19 cellular contexts compared by ENCODE assay signal in genomic region chr19:57606931-57607330, GRCh38. TPM values are rescaled to one million over a fixed set of nuclear protein-coding genes. Genes with fewer than 3 reads are reported as not detected.
DNase-seq lines count a peak whose midpoint lies in the region; ATAC-seq, FAIRE-seq and TF ChIP-seq lines count a peak whose summit lies in the region.
"Had no signal": no experiment of that assay in that cellular context is flagged by ENCODE, and none has a peak within 500 bp of the region (broad histone marks: within the 10 kb centered on the region; RNA-seq: fewer than 3 reads in every experiment).

No MANE protein-coding gene starts in this region.

- no peaks in the 10 kb centered on the region for H3K9me1 ChIP-seq in IMR-90 (ENCODE audit: insufficient read depth, low read length)

- H3K9me3 ChIP-seq in A549 (peaks cover 99% of the 10 kb centered on the region), IMR-90 (ENCODE audit: control insufficient read depth, insufficient read depth, low read length) (peaks cover 18% of the 10 kb centered on the region), subcutaneous abdominal adipose tissue (ENCODE audit: control insufficient read depth in 5 of 5, low read length in 5 of 5) (peaks cover 37 to 69% (median 51%) of the 10 kb centered on the region in 5 donors)

- H3K4me2 ChIP-seq in A549, result no peak overlapping the region
- no peak overlapping the region for H3K4me2 ChIP-seq in IMR-90 (ENCODE audit: low read depth, low read length)

- H3K9ac ChIP-seq in IMR-90 (ENCODE audit: low read depth, low read length), result no peak overlapping the region
- H3K9ac ChIP-seq in subcutaneous abdominal adipose tissue (ENCODE audit: low read length in 5 of 5), result peak overlapping the region in 1 of 5 donors; percentile 16

- no peak overlapping the region for H3K14ac ChIP-seq in IMR-90 (replicated peaks; ENCODE audit: low read depth, low read length)

- H3K23ac ChIP-seq in IMR-90 (ENCODE audit: low read depth, low read length), result no peak overlapping the region

- H4K20me1 ChIP-seq in IMR-90 (ENCODE audit: insufficient read depth, low read length), result no peaks in the 10 kb centered on the region

- peak; percentile 56 for FAIRE-seq in A549 (lab: Jason Lieb, UNC)
- FAIRE-seq: GM12891, GM18507, H54 had no signal

- no peak overlapping the region for H3K18ac ChIP-seq in IMR-90 (ENCODE audit: low read depth, low read length)

- H3K4me3 ChIP-seq in A549 (no peak overlapping the region), IMR-90 (ENCODE audit: insufficient read depth, low read depth, low read length) (no peak overlapping the region), subcutaneous abdominal adipose tissue (ENCODE audit: low read depth in 1 of 5, low read length in 5 of 5) (peak overlapping the region in 3 of 5 donors; percentile 6 to 14 (median 12))
- H3K4me3 ChIP-seq: HAP-1 had no signal

- dilution Hi-C loops in IMR-90 (cut with HindIII; ENCODE audit: low sequenced_read_pairs, unreplicated experiment), result no loop called here

- no peak overlapping the region for H3K4ac ChIP-seq in IMR-90 (ENCODE audit: low read depth, low read length)

- in situ Hi-C loops in IMR-90 (cut with MboI; ENCODE audit: low sequenced_read_pairs), result no loop called here

- H2AFZ ChIP-seq in IMR-90 (replicated peaks; ENCODE audit: low read length, poor library complexity), result no peak overlapping the region

- no peak overlapping the region for H2BK15ac ChIP-seq in IMR-90 (ENCODE audit: low read depth, low read length)

- no peak overlapping the region for H4K5ac ChIP-seq in IMR-90 (ENCODE audit: low read depth, low read length)

- no peak overlapping the region for H2BK5ac ChIP-seq in IMR-90 (ENCODE audit: low read depth, low read length, poor library complexity, severe bottlenecking)

- CTCF ChIA-PET in A549 (lab: Yijun Ruan, JAX), result interaction anchor here (0.6 to 1.4 kb wide), 2 partner anchors 18 to 40 kb away, joined by 3 read pairs; no protein-coding TSS in a partner anchor
- CTCF ChIA-PET in IMR-90 (lab: Yijun Ruan, JAX), result no interaction called here

- TF ChIP-seq POLR2A in A549 (IDR thresholded peaks at IDR 0.05; ENCODE audit: low read length) (no peak), IMR-90 (IDR thresholded peaks at IDR 0.05; ENCODE audit: low read depth, low read length) (no peak)

- H3K79me1 ChIP-seq in IMR-90 (ENCODE audit: low read depth in 1 of 2, low read length in 2 of 2), result peaks cover 0 to 5% of the 10 kb centered on the region in 2 experiments; a peak in 2 of 4 replicates

- H3K27me3 ChIP-seq in IMR-90 (ENCODE audit: control insufficient read depth, insufficient read depth, low read length) (no peaks in the 10 kb centered on the region), subcutaneous abdominal adipose tissue (ENCODE audit: control insufficient read depth in 5 of 5, insufficient read depth in 4 of 5, low read length in 5 of 5) (no peaks in the 10 kb centered on the region)

- H4K91ac ChIP-seq in IMR-90 (ENCODE audit: insufficient read depth, low read depth, low read length), result no peak overlapping the region

- H3K27ac ChIP-seq in A549 (no peak overlapping the region), IMR-90 (ENCODE audit: insufficient read depth, low read length) (no peak overlapping the region), subcutaneous abdominal adipose tissue (ENCODE audit: low read depth, low read length) (no peak overlapping the region)

- no peak overlapping the region for H3K56ac ChIP-seq in IMR-90 (ENCODE audit: extremely low read depth, insufficient read depth, low read length)

- no peak overlapping the region for H2BK20ac ChIP-seq in IMR-90 (ENCODE audit: low read depth, low read length)

- ATAC-seq in A549, result no peak
- no peak for ATAC-seq in IMR-90 (ENCODE audit: low read depth)

- no peak overlapping the region for H4K8ac ChIP-seq in IMR-90 (ENCODE audit: low read depth in 2 of 2, low read length in 2 of 2)

- TF ChIP-seq EP300 in A549 (IDR thresholded peaks at IDR 0.05), result no peak

- H3K4me1 ChIP-seq in A549 (no peaks in the 10 kb centered on the region), IMR-90 (ENCODE audit: control insufficient read depth, insufficient read depth, low read length) (no peaks in the 10 kb centered on the region), subcutaneous abdominal adipose tissue (ENCODE audit: control insufficient read depth in 5 of 5, insufficient read depth in 5 of 5, low read length in 5 of 5) (peaks cover 0 to 10% (median 0%) of the 10 kb centered on the region in 5 donors)
- H3K4me1 ChIP-seq: HAP-1 had no signal

- H2AK5ac ChIP-seq in IMR-90 (ENCODE audit: low read depth, low read length), result no peak overlapping the region

- WGBS in A549 (ENCODE audit: missing lambda C conversion rate), result 87% methylated on average over 5 of the region's 5 CpGs
- WGBS in IMR-90 (ENCODE audit: extremely low coverage in 2 of 2, insufficient read length in 1 of 2), 2 experiments, result no CpG with 5 or more reads among the region's 5 CpGs

- no peak for DNase-seq in A549 (ENCODE audit: low read depth in 1 of 2, low spot score in 1 of 2)
- no peak for DNase-seq in IMR-90
- no peak for DNase-seq in NCI-H774 (lab: John Stamatoyannopoulos, UW)
- DNase-seq in activated CD4-positive, alpha-beta T cell treated with anti-CD3 and anti-CD28 coated beads for 48 hours, result no peak
- DNase-seq: 8988T; C1 segment of cervical spinal cord; Calu3; CD4-positive, alpha-beta memory T cell; COR-L47; DMS53; DMS79 treated with DMSO at 0.1 percent for 48 hours; GF-D8; GOT3 had no signal

- H3K36me3 ChIP-seq in IMR-90 (ENCODE audit: control insufficient read depth, insufficient read depth, low read length) (peaks cover 21% of the 10 kb centered on the region), subcutaneous abdominal adipose tissue (ENCODE audit: control insufficient read depth in 5 of 5, insufficient read depth in 5 of 5, low read length in 5 of 5) (peaks cover 20 to 44% (median 33%) of the 10 kb centered on the region in 5 donors)

- POLR2A ChIA-PET in A549 (lab: Yijun Ruan, JAX), result no interaction called here
- POLR2A ChIA-PET in IMR-90 (lab: Charles Lee; ENCODE audit: unreplicated experiment), result no interaction called here

- TF ChIP-seq RAD21 in A549 (conservative IDR thresholded peaks at IDR 0.05 in 1 of 2, IDR thresholded peaks at IDR 0.05 in 1 of 2), result no peak
- TF ChIP-seq RAD21 in IMR-90 (IDR thresholded peaks at IDR 0.05; ENCODE audit: low read length), result no peak

- TF ChIP-seq CTCF in A549 (IDR thresholded peaks at IDR 0.05) (no peak), IMR-90 (conservative IDR thresholded peaks at IDR 0.05; ENCODE audit: low read depth, low read length) (no peak)

- no peak overlapping the region for H2AK9ac ChIP-seq in IMR-90 (replicated peaks; ENCODE audit: low read depth, low read length, poor library complexity)

- BruUV-seq in IMR-90 (replicated peaks; lab: Mats Ljungman, UMichigan), result TSS peak; percentile 47

- no peak overlapping the region for H2BK120ac ChIP-seq in IMR-90 (ENCODE audit: low read depth, low read length)

- intact Hi-C loops in IMR-90 (cut with micrococcal nuclease), result no loop called here

RNA-seq across cellular contexts. Expression of gene ZNF134, which starts 7.1 kb away (rescaled TPM):
- polyA plus RNA-seq in A549 (2011; rRNA removed) (9.2 and 10.1 TPM in 2 replicates), A549 (2017; fragmentation: RNase III; extraction: RNeasy Plus Mini Kit Qiagen cat#74134 plus additional on column Dnase treatment) (8.3 to 9.2 TPM (median 9.1 TPM) in 3 replicates), IMR-90 (2012; rRNA removed) (6.0 and 6.2 TPM in 2 replicates)
- polyA plus RNA-seq in A549 (2012; cell fraction: cytosol; rRNA removed), result 3.3 and 4.8 TPM in 2 replicates
- polyA plus RNA-seq in A549 (2012; cell fraction: nucleus; rRNA removed), result 4.1 and 4.5 TPM in 2 replicates
- 14.1 and 14.5 TPM in 2 replicates for polyA minus RNA-seq in A549 (2011; rRNA and poly(A)+ RNA removed)
- total RNA-seq in IMR-90 (2012; rRNA removed), result 31.0 and 31.1 TPM in 2 replicates
- 4.8 and 6.5 TPM in 2 replicates for polyA plus RNA-seq in IMR-90 (2012; cell fraction: cytosol; rRNA removed)
- polyA plus RNA-seq in IMR-90 (2012; cell fraction: nucleus; rRNA removed; ENCODE audit: low replicate concordance), result 8.4 and 8.5 TPM in 2 replicates

RNA-seq across cellular contexts. Expression of gene ZNF530, which starts 7.2 kb away (rescaled TPM):
- 4.9 and 5.9 TPM in 2 replicates for polyA plus RNA-seq in A549 (2011; rRNA removed)
- 5.6 and 6.6 TPM in 2 replicates for polyA plus RNA-seq in A549 (2012; cell fraction: cytosol; rRNA removed)
- 2.9 and 3.3 TPM in 2 replicates for polyA plus RNA-seq in A549 (2012; cell fraction: nucleus; rRNA removed)
- polyA plus RNA-seq in A549 (2017; fragmentation: RNase III; extraction: RNeasy Plus Mini Kit Qiagen cat#74134 plus additional on column Dnase treatment), result 4.9 to 6.3 TPM (median 6.3 TPM) in 3 replicates
- 3.9 and 7.1 TPM in 2 replicates for polyA minus RNA-seq in A549 (2011; rRNA and poly(A)+ RNA removed)
- 4.4 and 6.6 TPM in 2 replicates for total RNA-seq in IMR-90 (2012; rRNA removed)
- polyA plus RNA-seq in IMR-90 (2012; rRNA removed), result 2.9 and 3.0 TPM in 2 replicates
- polyA plus RNA-seq in IMR-90 (2012; cell fraction: cytosol; rRNA removed), result 1.9 and 4.0 TPM in 2 replicates
- 1.8 and 4.4 TPM in 2 replicates for polyA plus RNA-seq in IMR-90 (2012; cell fraction: nucleus; rRNA removed; ENCODE audit: low replicate concordance)

RNA-seq across cellular contexts. Expression of gene ZIK1, which starts 23.0 kb away (rescaled TPM):
- not detected in 2 replicates for polyA plus RNA-seq in A549 (2011; rRNA removed)
- not detected in 2 replicates for polyA plus RNA-seq in A549 (2012; cell fraction: cytosol; rRNA removed)
- polyA plus RNA-seq in A549 (2012; cell fraction: nucleus; rRNA removed), result not detected in 2 replicates
- 0.03 TPM in 1 of 3 replicates, not detected in the others for polyA plus RNA-seq in A549 (2017; fragmentation: RNase III; extraction: RNeasy Plus Mini Kit Qiagen cat#74134 plus additional on column Dnase treatment)
- not detected in 2 replicates for polyA minus RNA-seq in A549 (2011; rRNA and poly(A)+ RNA removed)
- total RNA-seq in IMR-90 (2012; rRNA removed), result 9.2 and 11.8 TPM in 2 replicates
- polyA plus RNA-seq in IMR-90 (2012; rRNA removed), result 3.5 and 4.1 TPM in 2 replicates
- polyA plus RNA-seq in IMR-90 (2012; cell fraction: cytosol; rRNA removed), result 3.1 and 4.9 TPM in 2 replicates
- 3.4 and 5.2 TPM in 2 replicates for polyA plus RNA-seq in IMR-90 (2012; cell fraction: nucleus; rRNA removed; ENCODE audit: low replicate concordance)
- total RNA-seq: Calu3, G401 had no signal

RNA-seq across cellular contexts. Expression of gene ZNF211, which starts 26.0 kb away (rescaled TPM):
- 11.6 and 15.8 TPM in 2 replicates for polyA plus RNA-seq in A549 (2011; rRNA removed)
- 3.3 and 3.8 TPM in 2 replicates for polyA plus RNA-seq in A549 (2012; cell fraction: cytosol; rRNA removed)
- polyA plus RNA-seq in A549 (2012; cell fraction: nucleus; rRNA removed), result 3.3 and 3.5 TPM in 2 replicates
- 6.9 to 7.7 TPM (median 7.5 TPM) in 3 replicates for polyA plus RNA-seq in A549 (2017; fragmentation: RNase III; extraction: RNeasy Plus Mini Kit Qiagen cat#74134 plus additional on column Dnase treatment)
- polyA minus RNA-seq in A549 (2011; rRNA and poly(A)+ RNA removed), result 8.9 and 9.5 TPM in 2 replicates
- total RNA-seq in IMR-90 (2012; rRNA removed), result 9.2 and 13.1 TPM in 2 replicates
- polyA plus RNA-seq in IMR-90 (2012; rRNA removed), result 6.5 and 8.7 TPM in 2 replicates
- 2.3 and 4.9 TPM in 2 replicates for polyA plus RNA-seq in IMR-90 (2012; cell fraction: cytosol; rRNA removed)
- polyA plus RNA-seq in IMR-90 (2012; cell fraction: nucleus; rRNA removed; ENCODE audit: low replicate concordance), result 6.5 and 30.2 TPM in 2 replicates

RNA-seq across cellular contexts. Expression of gene ZNF416, which starts 28.2 kb away (rescaled TPM):
- polyA plus RNA-seq in A549 (2011; rRNA removed), result 4.7 and 4.8 TPM in 2 replicates
- polyA plus RNA-seq in A549 (2012; cell fraction: cytosol; rRNA removed), result 1.1 and 1.6 TPM in 2 replicates
- 0.88 and 1.1 TPM in 2 replicates for polyA plus RNA-seq in A549 (2012; cell fraction: nucleus; rRNA removed)
- 2.8 to 3.5 TPM (median 2.9 TPM) in 3 replicates for polyA plus RNA-seq in A549 (2017; fragmentation: RNase III; extraction: RNeasy Plus Mini Kit Qiagen cat#74134 plus additional on column Dnase treatment)
- polyA minus RNA-seq in A549 (2011; rRNA and poly(A)+ RNA removed), result 8.9 TPM in 2 replicates
- total RNA-seq in IMR-90 (2012; rRNA removed), result 6.1 and 8.1 TPM in 2 replicates
- polyA plus RNA-seq in IMR-90 (2012; rRNA removed), result 2.3 and 2.6 TPM in 2 replicates
- polyA plus RNA-seq in IMR-90 (2012; cell fraction: cytosol; rRNA removed), result 0.64 and 0.97 TPM in 2 replicates
- polyA plus RNA-seq in IMR-90 (2012; cell fraction: nucleus; rRNA removed; ENCODE audit: low replicate concordance), result 0.63 and 2.4 TPM in 2 replicates

Comparison
In these comparisons a context has a peak if more than half of its experiments do, and no peak if none do; other contexts are left out.
1. H3K4me3 ChIP-seq: peak in subcutaneous abdominal adipose tissue (3 of 5); none in A549 (single experiment) and IMR-90 (single experiment).